Comparison of ENCODE assay signal across 6 cellular contexts in genomic region chr4:180937083-180937482, GRCh38.
"Had no signal": no experiment of that assay in that cellular context is flagged by ENCODE, and none has a peak within 500 bp of the region (broad histone marks: within the 10 kb centered on the region; RNA-seq: fewer than 3 reads in every experiment).

No MANE protein-coding gene starts in this region.

- DNase-seq: GOT3, H7, HFFc6, KBM-7 had no signal

- H3K4me3 Mint-ChIP-seq: HFFc6, IgD-negative memory B cell had no signal

- H3K36me3 ChIP-seq: HAP-1 had no signal

- H3K9me3 ChIP-seq: HAP-1 had no signal

- H3K4me1 ChIP-seq: HAP-1 had no signal

- H3K27me3 Mint-ChIP-seq: IgD-negative memory B cell had no signal

- H3K4me1 Mint-ChIP-seq: IgD-negative memory B cell had no signal

- H3K36me3 Mint-ChIP-seq: IgD-negative memory B cell had no signal

- H3K4me3 ChIP-seq: HAP-1 had no signal

- H3K27ac Mint-ChIP-seq: HFFc6 had no signal
